6 cellular contexts compared by ENCODE assay signal in the genomic region with DNA sequence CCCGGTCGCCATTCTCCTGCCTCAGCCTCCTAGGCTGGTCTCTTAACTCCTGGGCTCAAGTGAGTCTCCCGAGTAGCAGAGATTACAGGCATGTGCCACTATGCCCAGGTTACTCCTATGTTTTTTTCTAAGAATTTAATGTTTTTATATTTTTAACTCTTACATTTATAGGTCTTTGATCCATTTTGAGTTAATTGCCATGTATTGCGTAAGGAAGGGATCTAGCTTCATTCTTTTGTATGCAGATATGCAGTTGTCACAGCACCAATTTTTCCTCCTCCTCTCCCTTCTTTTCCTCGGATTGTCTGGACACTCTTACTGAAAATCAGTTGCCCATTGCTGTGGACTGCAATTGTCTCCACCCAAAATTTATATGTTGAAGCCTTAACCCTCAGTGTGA. TPM values are rescaled to one million over a fixed set of nuclear protein-coding genes. Genes with fewer than 3 reads are reported as not detected.
"Had no signal": no experiment of that assay in that cellular context is flagged by ENCODE, and none has a peak within 500 bp of the region (broad histone marks: within the 10 kb centered on the region; RNA-seq: fewer than 3 reads in every experiment).

No MANE protein-coding gene starts in this region.

- DNase-seq: KBM-7, KG1 had no signal

- H3K4me2 ChIP-seq: KMS-11 had no signal

- H3K27ac ChIP-seq: HL-60, KMS-11 had no signal

- FAIRE-seq: HTR-8/SVneo had no signal

- H3K9ac ChIP-seq: KMS-11 had no signal

RNA-seq across cellular contexts. Expression of a gene that starts 16.4 kb away (rescaled TPM):
- polyA plus RNA-seq: IgD-negative memory B cell had no signal
